ENCODE assay signal across 21 cellular contexts in the genomic region with DNA sequence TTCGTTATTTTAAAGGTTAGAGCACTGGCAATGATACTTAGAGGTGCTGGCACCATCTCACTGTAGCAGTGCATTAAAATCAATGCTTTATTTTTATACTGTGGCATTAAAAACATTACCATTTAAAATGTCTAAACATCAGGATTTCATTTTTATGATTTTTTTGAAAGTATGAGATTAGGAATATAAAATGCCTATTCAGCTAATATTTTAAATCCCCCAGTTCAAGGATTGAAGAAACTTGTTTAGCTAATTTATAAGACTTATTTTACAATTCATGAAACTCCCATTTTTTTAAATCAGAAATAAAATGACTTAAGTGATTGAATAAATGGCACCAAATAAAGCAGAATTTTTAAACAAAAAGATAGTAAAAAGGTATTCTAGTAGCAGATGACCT.
DNase-seq lines count a peak whose midpoint lies in the region; ATAC-seq, FAIRE-seq and TF ChIP-seq lines count a peak whose summit lies in the region.
"Had no signal": no experiment of that assay in that cellular context is flagged by ENCODE, and none has a peak within 500 bp of the region (broad histone marks: within the 10 kb centered on the region; RNA-seq: fewer than 3 reads in every experiment).

No MANE protein-coding gene starts in this region.

- intact Hi-C loops in HepG2 (cut with micrococcal nuclease; ENCODE audit: unreplicated experiment) = no loop called here
- intact Hi-C loops in right lobe of liver (cut with DNase I) = no loop called here
- intact Hi-C loops in sigmoid colon (cut with DNase I) = loop anchor here (5.0 kb wide), 1 partner anchor 69 kb away; no protein-coding TSS in a partner anchor

- DNase-seq in HepG2 (ENCODE audit: low spot score) (no peak), right lobe of liver (no peak), sigmoid colon (no peak), NCI-H146 treated with DMSO at 0.1 percent for 48 hours (lab: John Stamatoyannopoulos, UW; ENCODE audit: unreplicated experiment) (no peak), AG20443 (ENCODE audit: low spot score) (no peak)
- DNase-seq: 8988T; ACHN; C1 segment of cervical spinal cord; Calu3; CD4-positive, alpha-beta T cell; DMS 273 treated with DMSO at 0.1 percent for 48 hours; DMS79 treated with DMSO at 0.1 percent for 48 hours; EL; GOT3 had no signal

- no TSS peak for BruUV-seq in HepG2 (replicated peaks; lab: Mats Ljungman, UMichigan)

- no peak overlapping the region for H3K4me2 ChIP-seq in HepG2 (ENCODE audit: low read depth, low read length)

- CTCF ChIA-PET in HepG2 (lab: Yijun Ruan, JAX; ENCODE audit: low intra/inter-chr PET ratio, low total read pairs) = no interaction called here

- H3K27ac ChIP-seq in HepG2 (ENCODE audit: extremely low read length, insufficient read depth, low read length) = no peak overlapping the region
- H3K27ac ChIP-seq in right lobe of liver = no peak overlapping the region
- H3K27ac ChIP-seq in gastroesophageal sphincter = peak overlapping the region; percentile 27 to 67 (median 44)
- peak overlapping the region; percentile 4 to 81 (median 72) for H3K27ac ChIP-seq in sigmoid colon

- POLR2A ChIA-PET in HepG2 (lab: Yijun Ruan, JAX) = no interaction called here

- no peaks in the 10 kb centered on the region for H3K36me3 ChIP-seq in HepG2 (replicated peaks in 1 of 2; ENCODE audit: control insufficient read depth in 1 of 2, insufficient read depth in 2 of 2, low read length in 2 of 2)
- no peaks in the 10 kb centered on the region for H3K36me3 ChIP-seq in right lobe of liver
- no peaks in the 10 kb centered on the region for H3K36me3 ChIP-seq in gastroesophageal sphincter
- peaks cover 0 to 13% (median 0%) of the 10 kb centered on the region in 4 donors for H3K36me3 ChIP-seq in sigmoid colon
- H3K36me3 ChIP-seq: HAP-1 had no signal

- no peak overlapping the region for H2AFZ ChIP-seq in HepG2 (ENCODE audit: low read length)

- no peak for TF ChIP-seq EP300 in HepG2 (IDR thresholded peaks at IDR 0.05; ENCODE audit: low read depth in 2 of 2, low read length in 2 of 2)
- TF ChIP-seq EP300 in HepG2 (CRISPR knock-in tag; IDR thresholded peaks at IDR 0.05; ENCODE audit: borderline replicate concordance) = no peak
- TF ChIP-seq EP300 in gastroesophageal sphincter (IDR thresholded peaks at IDR 0.05) = no peak
- TF ChIP-seq EP300 in sigmoid colon (IDR thresholded peaks at IDR 0.05) = no peak

- no peak overlapping the region for H3K9ac ChIP-seq in HepG2 (ENCODE audit: insufficient read depth, low read depth, low read length)

- H3K4me1 ChIP-seq in HepG2 (ENCODE audit: insufficient read depth, low read length) (no peaks in the 10 kb centered on the region), right lobe of liver (no peaks in the 10 kb centered on the region), gastroesophageal sphincter (peaks cover 0 to 63% (median 13%) of the 10 kb centered on the region in 3 donors), sigmoid colon (peaks cover 0 to 81% (median 62%) of the 10 kb centered on the region in 4 donors)
- H3K4me1 ChIP-seq: HAP-1 had no signal

- 30% methylated on average over 1 of the region's 1 CpG for WGBS in HepG2 (ENCODE audit: low lambda C conversion rate)
- WGBS in right lobe of liver (ENCODE audit: insufficient coverage, low coverage, low lambda C conversion rate, missing lambda C conversion rate) = 79% methylated on average over 1 of the region's 1 CpG
- 37 to 40% methylated on average over 1 of the region's 1 CpG for WGBS in gastroesophageal sphincter (ENCODE audit: low coverage in 1 of 2), 2 donors
- 42 to 76% methylated on average over 1 of the region's 1 CpG for WGBS in sigmoid colon, 2 donors

- TF ChIP-seq POLR2A in HepG2 (IDR thresholded peaks at IDR 0.05; ENCODE audit: insufficient read depth in 1 of 2, low read depth in 2 of 2, low read length in 2 of 2) (no peak), right lobe of liver (IDR thresholded peaks at IDR 0.05) (no peak), gastroesophageal sphincter (IDR thresholded peaks at IDR 0.05) (no peak), sigmoid colon (IDR thresholded peaks at IDR 0.05) (no peak)

- in situ Hi-C loops in HepG2 (cut with HindIII; ENCODE audit: extremely low pct_ligation_motif_present, low pct_unique_long_range_greater_than_20kb) = no loop called here

- no peak for TF ChIP-seq CTCF in HepG2 (CRISPR knock-in tag; IDR thresholded peaks at IDR 0.05)
- TF ChIP-seq CTCF in right lobe of liver (IDR thresholded peaks at IDR 0.05) = no peak
- no peak for TF ChIP-seq CTCF in gastroesophageal sphincter (IDR thresholded peaks at IDR 0.05)
- no peak for TF ChIP-seq CTCF in sigmoid colon (IDR thresholded peaks at IDR 0.05)

- no peak for FAIRE-seq in HepG2 (lab: Jason Lieb, UNC)
- FAIRE-seq: G401.6, GM12892, GM19239, HTR-8/SVneo had no signal

- H3K27me3 ChIP-seq in HepG2 (ENCODE audit: control insufficient read depth in 1 of 2, insufficient read depth in 2 of 2, low read length in 2 of 2) = no peaks in the 10 kb centered on the region
- H3K27me3 ChIP-seq in right lobe of liver = no peaks in the 10 kb centered on the region
- H3K27me3 ChIP-seq in gastroesophageal sphincter = no peaks in the 10 kb centered on the region
- no peaks in the 10 kb centered on the region for H3K27me3 ChIP-seq in sigmoid colon

- no peaks in the 10 kb centered on the region for H4K20me1 ChIP-seq in HepG2 (ENCODE audit: insufficient read depth, low read length)

- no peaks in the 10 kb centered on the region for H3K79me2 ChIP-seq in HepG2 (ENCODE audit: insufficient read depth, low read length)

- ATAC-seq in HepG2 = no peak
- ATAC-seq in right lobe of liver = no peak
- no peak for ATAC-seq in gastroesophageal sphincter
- ATAC-seq in GM19035 (IDR thresholded peaks at IDR 0.05; ENCODE audit: unreplicated experiment) = no peak

- TF ChIP-seq RAD21 in HepG2 (CRISPR knock-in tag; IDR thresholded peaks at IDR 0.05) = no peak

- H3K9me3 ChIP-seq in HepG2 (ENCODE audit: low read length) (no peaks in the 10 kb centered on the region), right lobe of liver (no peaks in the 10 kb centered on the region), gastroesophageal sphincter (no peaks in the 10 kb centered on the region), sigmoid colon (no peaks in the 10 kb centered on the region)
- H3K9me3 ChIP-seq: HAP-1 had no signal

- no peak overlapping the region for H3K4me3 ChIP-seq in HepG2 (replicated peaks in 1 of 3; ENCODE audit: insufficient read depth in 1 of 3, low read depth in 2 of 3, low read length in 3 of 3)
- no peak overlapping the region for H3K4me3 ChIP-seq in right lobe of liver
- no peak overlapping the region for H3K4me3 ChIP-seq in gastroesophageal sphincter
- no peak overlapping the region for H3K4me3 ChIP-seq in sigmoid colon
- H3K4me3 ChIP-seq: HAP-1 had no signal

TF ChIP-seq in HepG2, 621 proteins besides CTCF, POLR2A, EP300 and RAD21:
- TF ChIP-seq MED8 (CRISPR knock-in tag; IDR thresholded peaks at IDR 0.05; ENCODE audit: insufficient replicate concordance) = no peak
- no peak for TF ChIP-seq ZNF333 (CRISPR knock-in tag; IDR thresholded peaks at IDR 0.05; ENCODE audit: borderline replicate concordance)
- no peak for TF ChIP-seq U2AF2 (IDR thresholded peaks at IDR 0.05; ENCODE audit: low read depth, low read length)
- TF ChIP-seq SIN3B (IDR thresholded peaks at IDR 0.05; ENCODE audit: low read length) = no peak
- peak; percentile 71 for TF ChIP-seq MAFF (IDR thresholded peaks at IDR 0.05; ENCODE audit: low read depth, low read length)
- no peak for TF ChIP-seq ZNF460 (CRISPR knock-in tag; IDR thresholded peaks at IDR 0.05; ENCODE audit: borderline replicate concordance)
- no peak for TF ChIP-seq CBFB (CRISPR knock-in tag; IDR thresholded peaks at IDR 0.05)
- TF ChIP-seq RXRA (CRISPR knock-in tag; IDR thresholded peaks at IDR 0.05) = no peak
- TF ChIP-seq ZNF607 (CRISPR knock-in tag; IDR thresholded peaks at IDR 0.05; ENCODE audit: borderline replicate concordance) = no peak
- peak; percentile 60 to 88 for TF ChIP-seq MAFK (conservative IDR thresholded peaks at IDR 0.05 in 1 of 2, IDR thresholded peaks at IDR 0.05 in 1 of 2; ENCODE audit: low read length in 2 of 2)
- no peak for TF ChIP-seq ZC3H4 (CRISPR knock-in tag; IDR thresholded peaks at IDR 0.05; ENCODE audit: borderline replicate concordance)
- no peak for TF ChIP-seq ZMYM3 (CRISPR knock-in tag; IDR thresholded peaks at IDR 0.05)

Comparison
In these comparisons a context has a peak if more than half of its experiments do, and no peak if none do; other contexts are left out.
1. H3K27ac ChIP-seq: peak in gastroesophageal sphincter (4 of 4) and sigmoid colon (4 of 4); none in HepG2 (single experiment) and right lobe of liver (0 of 3).